Comparison of ENCODE assay signal across 32 cellular contexts in the genomic region with DNA sequence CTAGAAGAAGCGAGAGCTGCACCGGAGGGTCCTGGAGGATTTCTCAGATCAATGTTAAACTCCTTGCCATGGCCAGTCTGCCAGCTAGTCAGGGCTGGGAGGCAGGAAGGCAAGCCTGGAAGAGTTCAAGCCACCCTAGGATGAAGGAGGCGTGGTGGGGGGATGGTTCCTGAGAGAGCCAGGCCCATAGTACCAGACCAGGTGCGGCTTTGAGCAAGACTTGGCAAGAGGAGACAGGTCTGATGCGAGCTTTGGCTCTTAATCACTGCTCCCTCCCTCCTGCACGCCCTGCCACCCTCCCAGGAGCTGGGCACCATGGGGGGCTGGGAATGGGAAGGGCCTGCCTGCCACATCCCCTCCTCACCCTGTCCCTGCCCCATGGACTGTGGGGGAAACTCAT. TPM values are rescaled to one million over a fixed set of nuclear protein-coding genes. Genes with fewer than 3 reads are reported as not detected.
A peak's percentile ranks its signal among the peaks of the same experiment; 100 is the strongest.
DNase-seq lines count a peak whose midpoint lies in the region; ATAC-seq, FAIRE-seq and TF ChIP-seq lines count a peak whose summit lies in the region.
"Had no signal": no experiment of that assay in that cellular context is flagged by ENCODE, and none has a peak within 500 bp of the region (broad histone marks: within the 10 kb centered on the region; RNA-seq: fewer than 3 reads in every experiment).

No MANE protein-coding gene starts in this region.

- no peaks in the 10 kb centered on the region for H3K4me1 ChIP-seq in breast epithelium
- peaks cover 15% of the 10 kb centered on the region for H3K4me1 ChIP-seq in keratinocyte (ENCODE audit: control insufficient read depth, extremely low read depth, insufficient read depth, low read length)
- peaks cover 5% of the 10 kb centered on the region for H3K4me1 ChIP-seq in suprapubic skin
- H3K4me1 ChIP-seq: BE2C, gastroesophageal sphincter, tibial artery had no signal

- no peaks in the 10 kb centered on the region for H3K9me1 ChIP-seq in keratinocyte (ENCODE audit: control insufficient read depth, extremely low read depth, insufficient read depth, low read length)

- peaks cover 0 to 72% of the 10 kb centered on the region in 2 donors for H3K27me3 ChIP-seq in breast epithelium
- no peaks in the 10 kb centered on the region for H3K27me3 ChIP-seq in keratinocyte (ENCODE audit: control insufficient read depth, extremely low read depth, insufficient read depth, low read length)
- no peaks in the 10 kb centered on the region for H3K27me3 ChIP-seq in suprapubic skin
- H3K27me3 ChIP-seq: BE2C, gastroesophageal sphincter, tibial artery had no signal

- H3K9ac ChIP-seq in keratinocyte (ENCODE audit: control insufficient read depth, extremely low read depth, insufficient read depth, low read length): peak overlapping the region; percentile 13

- POLR2A ChIA-PET in MCF 10A (lab: Yijun Ruan, JAX) (interaction anchor here (1.0 to 1.7 kb wide), 6 partner anchors 14 to 51 kb away, joined by 3 to 5 read pairs (median 4); a partner anchor contains a TSS), RWPE1 (lab: Yijun Ruan, JAX; ENCODE audit: low non-redundant PET) (interaction anchor here (1.6 kb wide), 1 partner anchor 50 kb away, joined by 4 read pairs; a partner anchor contains a TSS)

- intact Hi-C loops in MCF 10A (cut with micrococcal nuclease) (no loop called here), breast epithelium (cut with DNase I; ENCODE audit: low total_unique reads) (no loop called here)

- no peaks in the 10 kb centered on the region for H4K20me1 ChIP-seq in keratinocyte (ENCODE audit: control insufficient read depth, extremely low read depth, insufficient read depth, low read length)

- H3K9me3 ChIP-seq in breast epithelium: no peaks in the 10 kb centered on the region
- H3K9me3 ChIP-seq in keratinocyte (ENCODE audit: control insufficient read depth, low read depth, low read length): no peaks in the 10 kb centered on the region
- no peaks in the 10 kb centered on the region for H3K9me3 ChIP-seq in suprapubic skin
- H3K9me3 ChIP-seq: BE2C, gastroesophageal sphincter, tibial artery had no signal

- H3K27ac ChIP-seq in breast epithelium (no peak overlapping the region), RWPE1 (peak overlapping the region; percentile 84), keratinocyte (ENCODE audit: control insufficient read depth, insufficient read depth, low read length) (peak overlapping the region; percentile 58), suprapubic skin (no peak overlapping the region)
- H3K27ac ChIP-seq: gastroesophageal sphincter, tibial artery had no signal

- no peak overlapping the region for H3K27ac Mint-ChIP-seq in MCF 10A (ENCODE audit: low read depth, unreplicated experiment)
- no peak overlapping the region for H3K27ac Mint-ChIP-seq in activated CD8-positive, alpha-beta memory T cell treated with anti-CD3 and anti-CD28 coated beads, Interleukin-2, amount 10 ng/mL, durations not matched to agents 7 days and 5 days
- H3K27ac Mint-ChIP-seq: activated CD4-positive, alpha-beta memory T cell treated with anti-CD3 and anti-CD28 coated beads, Interleukin-2, amount 10 ng/mL, durations not matched to agents 7 days and 5 days; activated naive CD4-positive, alpha-beta T cell treated with anti-CD3 and anti-CD28 coated beads, Interleukin-2, amount 50 U/mL, for 72 hours; dendritic cell treated with granulocyte-macrophage colony-stimulating factor and Interleukin-4, amounts not matched to agents 40 ng/mL and 50 ng/mL, for 4 days; endodermal cell; H9; IgD-negative memory B cell; immature natural killer cell; memory B cell; stimulated activated naive CD8-positive, alpha-beta T cell treated with anti-CD3 and anti-CD28 coated beads, Interleukin-15, Interleukin-2, amounts not matched to agents 100 ng/mL and 50 ng/mL, for 24 hours; T-helper 1 cell treated with Interleukin-12 subunit alpha and Interleukin-12 subunit beta and Interleukin-4 antibody, amounts not matched to agents 30 μg/mL and 1 μg/mL, for 36 hours had no signal

- TF ChIP-seq CTCF in MCF 10A (IDR thresholded peaks at IDR 0.05; ENCODE audit: unreplicated experiment) (no peak), breast epithelium (IDR thresholded peaks at IDR 0.05) (no peak), RWPE1 (conservative IDR thresholded peaks at IDR 0.05; ENCODE audit: low read depth) (no peak), keratinocyte (optimal IDR thresholded peaks at IDR 0.05 in 1 of 3, IDR thresholded peaks at IDR 0.05 in 1 of 3, conservative IDR thresholded peaks at IDR 0.05 in 1 of 3; ENCODE audit: extremely low read depth in 1 of 3, insufficient read depth in 2 of 3, low read length in 3 of 3) (no peak), suprapubic skin (IDR thresholded peaks at IDR 0.05) (no peak)

- ATAC-seq in HG02763 (IDR thresholded peaks at IDR 0.05; ENCODE audit: unreplicated experiment): no peak
- no peak for ATAC-seq in activated CD8-positive, alpha-beta memory T cell treated with anti-CD3 and anti-CD28 coated beads, Interleukin-2, amount 10 ng/mL, durations not matched to agents 7 days and 5 days
- no peak for ATAC-seq in HG03097 (IDR thresholded peaks at IDR 0.05; ENCODE audit: low FRiP score, unreplicated experiment)
- ATAC-seq: activated CD4-positive, CD25-positive, alpha-beta regulatory T cell treated with anti-CD3 and anti-CD28 coated beads, Interleukin-2, amount 50 U/mL, for 24 hours; activated naive CD4-positive, alpha-beta T cell treated with anti-CD3 and anti-CD28 coated beads, Interleukin-2, amount 50 U/mL, for 72 hours; gastroesophageal sphincter had no signal

- H3K4me3 ChIP-seq in breast epithelium (no peak overlapping the region), keratinocyte (ENCODE audit: control insufficient read depth in 2 of 3, extremely low read depth in 1 of 3, insufficient read depth in 2 of 3, low read depth in 1 of 3, low read length in 3 of 3) (no peak overlapping the region), suprapubic skin (no peak overlapping the region)
- H3K4me3 ChIP-seq: gastroesophageal sphincter, tibial artery had no signal

- H3K27me3 Mint-ChIP-seq in MCF 10A (ENCODE audit: insufficient read depth, unreplicated experiment): peaks cover 48% of the 10 kb centered on the region
- H3K27me3 Mint-ChIP-seq in activated CD8-positive, alpha-beta memory T cell treated with anti-CD3 and anti-CD28 coated beads, Interleukin-2, amount 10 ng/mL, durations not matched to agents 7 days and 5 days: no peaks in the 10 kb centered on the region
- H3K27me3 Mint-ChIP-seq: activated CD4-positive, alpha-beta memory T cell treated with anti-CD3 and anti-CD28 coated beads, Interleukin-2, amount 10 ng/mL, durations not matched to agents 7 days and 5 days; IgD-negative memory B cell; memory B cell; stimulated activated naive CD8-positive, alpha-beta T cell treated with anti-CD3 and anti-CD28 coated beads, Interleukin-15, Interleukin-2, amounts not matched to agents 100 ng/mL and 50 ng/mL, for 24 hours had no signal

- no peaks in the 10 kb centered on the region for H3K9me3 Mint-ChIP-seq in MCF 10A (ENCODE audit: unreplicated experiment)
- no peaks in the 10 kb centered on the region for H3K9me3 Mint-ChIP-seq in activated CD8-positive, alpha-beta memory T cell treated with anti-CD3 and anti-CD28 coated beads, Interleukin-2, amount 10 ng/mL, durations not matched to agents 7 days and 5 days (ENCODE audit: low read depth)
- H3K9me3 Mint-ChIP-seq: activated CD4-positive, alpha-beta memory T cell treated with anti-CD3 and anti-CD28 coated beads, Interleukin-2, amount 10 ng/mL, durations not matched to agents 7 days and 5 days; activated naive CD4-positive, alpha-beta T cell treated with anti-CD3 and anti-CD28 coated beads, Interleukin-2, amount 50 U/mL, for 72 hours; dendritic cell treated with granulocyte-macrophage colony-stimulating factor and Interleukin-4, amounts not matched to agents 40 ng/mL and 50 ng/mL, for 4 days; IgD-negative memory B cell; immature natural killer cell; memory B cell; stimulated activated naive CD8-positive, alpha-beta T cell treated with anti-CD3 and anti-CD28 coated beads, Interleukin-15, Interleukin-2, amounts not matched to agents 100 ng/mL and 50 ng/mL, for 24 hours; T-helper 1 cell treated with Interleukin-12 subunit alpha and Interleukin-12 subunit beta and Interleukin-4 antibody, amounts not matched to agents 30 μg/mL and 1 μg/mL, for 36 hours had no signal

- dilution Hi-C loops in keratinocyte (cut with MboI; ENCODE audit: extremely low pct_ligation_motif_present, low sequenced_read_pairs): no loop called here

- no peak for TF ChIP-seq EP300 in suprapubic skin (IDR thresholded peaks at IDR 0.05)

- peak overlapping the region; percentile 44 for H3K4me2 ChIP-seq in keratinocyte (ENCODE audit: control insufficient read depth, extremely low read depth, insufficient read depth, low read depth, low read length)

- DNase-seq in MCF 10A (ENCODE audit: unreplicated experiment) (peak; percentile 80), breast epithelium (ENCODE audit: low spot score in 2 of 2) (no peak), RWPE1 (ENCODE audit: low spot score) (peak; percentile 88), keratinocyte (ENCODE audit: low read depth, low spot score) (peak; percentile 72), suprapubic skin (ENCODE audit: low spot score in 2 of 2) (no peak)
- no peak for DNase-seq in activated CD8-positive, alpha-beta memory T cell treated with anti-CD3 and anti-CD28 coated beads, Interleukin-2, amount 10 ng/mL, durations not matched to agents 7 days and 5 days
- DNase-seq: ACHN; activated CD4-positive, alpha-beta memory T cell treated with anti-CD3 and anti-CD28 coated beads, Interleukin-2, amount 10 ng/mL, durations not matched to agents 7 days and 5 days; activated T-cell treated with anti-CD3 and anti-CD28 coated beads for 4 hours; BE2C; caudate nucleus; DMS53; endodermal cell; H9; hypothalamus; immature natural killer cell; NCI-H146; NCI-H2107; NCI-H526; tibial artery had no signal

- WGBS in suprapubic skin: 63% methylated on average over 6 of the region's 6 CpGs

- BruUV-seq in MCF 10A (replicated peaks; lab: Mats Ljungman, UMichigan): no TSS peak

- no peak overlapping the region for H3K4me3 Mint-ChIP-seq in MCF 10A (ENCODE audit: unreplicated experiment)
- no peak overlapping the region for H3K4me3 Mint-ChIP-seq in activated CD8-positive, alpha-beta memory T cell treated with anti-CD3 and anti-CD28 coated beads, Interleukin-2, amount 10 ng/mL, durations not matched to agents 7 days and 5 days
- H3K4me3 Mint-ChIP-seq: activated CD4-positive, alpha-beta memory T cell treated with anti-CD3 and anti-CD28 coated beads, Interleukin-2, amount 10 ng/mL, durations not matched to agents 7 days and 5 days; dendritic cell treated with granulocyte-macrophage colony-stimulating factor and Interleukin-4, amounts not matched to agents 40 ng/mL and 50 ng/mL, for 4 days; endodermal cell; IgD-negative memory B cell; immature natural killer cell; memory B cell; stimulated activated naive CD8-positive, alpha-beta T cell treated with anti-CD3 and anti-CD28 coated beads, Interleukin-15, Interleukin-2, amounts not matched to agents 100 ng/mL and 50 ng/mL, for 24 hours; T-helper 1 cell treated with Interleukin-12 subunit alpha and Interleukin-12 subunit beta and Interleukin-4 antibody, amounts not matched to agents 30 μg/mL and 1 μg/mL, for 36 hours had no signal

- no peak overlapping the region for H2AFZ ChIP-seq in keratinocyte (ENCODE audit: control insufficient read depth, low read length)

- H3K36me3 Mint-ChIP-seq in MCF 10A (ENCODE audit: insufficient read depth, unreplicated experiment): peaks cover 6% of the 10 kb centered on the region
- no peaks in the 10 kb centered on the region for H3K36me3 Mint-ChIP-seq in activated CD8-positive, alpha-beta memory T cell treated with anti-CD3 and anti-CD28 coated beads, Interleukin-2, amount 10 ng/mL, durations not matched to agents 7 days and 5 days
- H3K36me3 Mint-ChIP-seq: activated naive CD4-positive, alpha-beta T cell treated with anti-CD3 and anti-CD28 coated beads, Interleukin-2, amount 50 U/mL, for 72 hours; IgD-negative memory B cell; immature natural killer cell; memory B cell had no signal

- peak; percentile 60 for FAIRE-seq in keratinocyte (lab: Jason Lieb, UNC)
- FAIRE-seq: GM18507, TTC549 had no signal

- H3K79me2 ChIP-seq in keratinocyte (ENCODE audit: control insufficient read depth, insufficient read depth, low read length): no peaks in the 10 kb centered on the region

- TF ChIP-seq POLR2A in breast epithelium (IDR thresholded peaks at IDR 0.05): no peak
- TF ChIP-seq POLR2A in suprapubic skin (IDR thresholded peaks at IDR 0.05): no peak

- H3K36me3 ChIP-seq in breast epithelium: no peaks in the 10 kb centered on the region
- no peaks in the 10 kb centered on the region for H3K36me3 ChIP-seq in keratinocyte (ENCODE audit: control insufficient read depth in 2 of 2, extremely low read depth in 1 of 2, insufficient read depth in 2 of 2, low read length in 2 of 2)
- no peaks in the 10 kb centered on the region for H3K36me3 ChIP-seq in suprapubic skin
- H3K36me3 ChIP-seq: BE2C, gastroesophageal sphincter, tibial artery had no signal

- CTCF ChIA-PET in MCF 10A (lab: Yijun Ruan, JAX) (interaction anchor here (0.6 to 1.3 kb wide), 11 partner anchors 9 to 258 kb away, joined by 3 to 6 read pairs (median 3); no protein-coding TSS in a partner anchor), RWPE1 (lab: Yijun Ruan, JAX) (no interaction called here)
- CTCF ChIA-PET in activated CD8-positive, alpha-beta memory T cell treated with anti-CD3 and anti-CD28 coated beads, Interleukin-2, amount 10 ng/mL, durations not matched to agents 7 days and 5 days (lab: Charles Lee): no interaction called here

- no peaks in the 10 kb centered on the region for H3K4me1 Mint-ChIP-seq in MCF 10A (ENCODE audit: insufficient read depth, unreplicated experiment)
- no peaks in the 10 kb centered on the region for H3K4me1 Mint-ChIP-seq in activated CD8-positive, alpha-beta memory T cell treated with anti-CD3 and anti-CD28 coated beads, Interleukin-2, amount 10 ng/mL, durations not matched to agents 7 days and 5 days
- H3K4me1 Mint-ChIP-seq: activated CD4-positive, alpha-beta memory T cell treated with anti-CD3 and anti-CD28 coated beads, Interleukin-2, amount 10 ng/mL, durations not matched to agents 7 days and 5 days; IgD-negative memory B cell; immature natural killer cell; memory B cell had no signal

RNA-seq across cellular contexts. Expression of a gene that starts 50.2 kb away (rescaled TPM):
- total RNA-seq in MCF 10A (2022) (38.9 and 42.9 TPM in 2 replicates), breast epithelium (10 to 100 TPM; 19.2 to 46.5 (median 41.4) TPM), suprapubic skin (100 to 1,000 TPM in 1 of 4 donors, 10 to 100 TPM in 3; 78.4 to 103 (median 89.8) TPM)
- 90.3 to 137 TPM (median 120 TPM) in 3 replicates for polyA plus RNA-seq in keratinocyte
- 35.3 TPM for polyA plus RNA-seq in keratinocyte (2011; ENCODE audit: low read depth)
- polyA plus RNA-seq in keratinocyte (2011; cell fraction: cytosol; rRNA removed): 46.6 and 79.5 TPM in 2 replicates
- polyA plus RNA-seq in keratinocyte (2011; cell fraction: nucleus; rRNA removed): 147 and 197 TPM in 2 replicates
- polyA plus RNA-seq in keratinocyte (2012; ENCODE audit: low replicate concordance): 59.0 and 122 TPM in 2 replicates
- 86.4 to 129 TPM (median 110 TPM) in 3 replicates for polyA minus RNA-seq in keratinocyte
- 140 TPM for polyA minus RNA-seq in keratinocyte (2011; cell fraction: cytosol; rRNA and poly(A)+ RNA removed)
- polyA minus RNA-seq in keratinocyte (2011; cell fraction: nucleus; rRNA and poly(A)+ RNA removed): 173 and 187 TPM in 2 replicates
- 1 to 10 TPM; 4.2 to 4.3 TPM for total RNA-seq in activated CD8-positive, alpha-beta memory T cell treated with anti-CD3 and anti-CD28 coated beads, Interleukin-2, amount 10 ng/mL, durations not matched to agents 7 days and 5 days

Comparison
In these comparisons a context has a peak if more than half of its experiments do, and no peak if none do; other contexts are left out.
1. DNase-seq: peak in MCF 10A (single experiment), RWPE1 (single experiment) and keratinocyte (single experiment); none in breast epithelium (0 of 2), activated CD8-positive, alpha-beta memory T cell treated with anti-CD3 and anti-CD28 coated beads, Interleukin-2, amount 10 ng/mL, durations not matched to agents 7 days and 5 days (single experiment) and suprapubic skin (0 of 2).
2. H3K27ac ChIP-seq: peak in RWPE1 (single experiment) and keratinocyte (single experiment); none in breast epithelium (0 of 2) and suprapubic skin (single experiment).